Comparison of ENCODE assay signal across 14 cellular contexts in the genomic region with DNA sequence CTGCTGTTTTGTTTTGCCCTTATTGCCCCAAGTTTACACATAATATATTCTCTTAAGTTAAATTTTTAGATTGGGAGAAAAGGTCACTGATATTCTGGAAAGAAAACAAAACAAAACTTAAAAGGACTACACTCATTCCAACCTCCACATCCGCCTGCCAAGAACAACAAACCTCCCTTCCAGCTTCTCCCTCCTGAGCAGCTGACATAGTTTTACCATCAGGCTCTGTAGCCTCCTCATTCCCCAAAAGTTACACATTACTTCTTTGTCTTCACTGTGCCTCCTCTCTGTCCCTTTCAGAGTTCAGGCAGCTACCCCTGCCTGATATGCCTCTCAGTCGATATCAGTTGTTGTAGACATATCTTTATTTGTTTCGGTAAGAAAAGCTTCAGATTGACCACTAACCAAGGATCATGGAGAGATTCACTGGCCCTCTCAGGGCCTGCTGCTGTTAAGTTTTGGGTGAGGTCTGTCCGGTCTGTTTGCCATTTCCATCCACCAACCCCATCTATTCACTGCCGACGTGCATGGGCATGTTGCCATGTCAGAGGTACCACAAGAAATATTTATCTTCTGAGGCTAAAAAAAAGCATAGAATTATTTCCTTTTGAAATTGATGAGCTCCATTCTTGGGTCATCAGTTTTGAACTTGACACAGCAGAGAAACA.
DNase-seq lines count a peak whose midpoint lies in the region; ATAC-seq and TF ChIP-seq lines count a peak whose summit lies in the region.
"Had no signal": no experiment of that assay in that cellular context is flagged by ENCODE, and none has a peak within 500 bp of the region (broad histone marks: within the 10 kb centered on the region; RNA-seq: fewer than 3 reads in every experiment).

No MANE protein-coding gene starts in this region.

- H3K36me3 Mint-ChIP-seq in CD14-positive monocyte: peaks cover 0 to 2% of the 10 kb centered on the region in 2 donors

- H3K27me3 Mint-ChIP-seq in CD14-positive monocyte (ENCODE audit: low read depth in 3 of 3): no peaks in the 10 kb centered on the region
- H3K27me3 Mint-ChIP-seq: activated CD4-positive, alpha-beta memory T cell treated with anti-CD3 and anti-CD28 coated beads, Interleukin-2, amount 10 ng/mL, durations not matched to agents 7 days and 5 days had no signal

- H3K36me3 ChIP-seq in adrenal gland (replicated peaks in 1 of 2): no peaks in the 10 kb centered on the region

- H3K27ac ChIP-seq in adrenal gland: peak overlapping the region in 3 of 5 donors; percentile 11 to 61 (median 36)

- H3K4me3 ChIP-seq in adrenal gland: no peak overlapping the region
- H3K4me3 ChIP-seq: smooth muscle cell had no signal

- intact Hi-C loops in CD14-positive monocyte (cut with micrococcal nuclease) (no loop called here), adrenal gland (cut with DNase I) (no loop called here)

- peak; percentile 76 for ATAC-seq in omental fat pad (ENCODE audit: low FRiP score)
- ATAC-seq in HG03095 (IDR thresholded peaks at IDR 0.05; ENCODE audit: unreplicated experiment): no peak
- no peak for ATAC-seq in HG03521 (IDR thresholded peaks at IDR 0.05; ENCODE audit: unreplicated experiment)
- ATAC-seq: T-helper 17 cell had no signal

- H3K4me1 ChIP-seq in adrenal gland (replicated peaks in 1 of 2): peaks cover 0 to 37% of the 10 kb centered on the region in 2 donors

- H3K4me1 Mint-ChIP-seq in CD14-positive monocyte: peaks cover 61% of the 10 kb centered on the region
- H3K4me1 Mint-ChIP-seq: activated CD4-positive, alpha-beta memory T cell treated with anti-CD3 and anti-CD28 coated beads, Interleukin-2, amount 10 ng/mL, durations not matched to agents 7 days and 5 days had no signal

- no peak for TF ChIP-seq POLR2A in adrenal gland (IDR thresholded peaks at IDR 0.05)
- TF ChIP-seq POLR2A in erythroblast (IDR thresholded peaks at IDR 0.05; ENCODE audit: low read length): no peak

- H3K4me3 Mint-ChIP-seq in CD14-positive monocyte: no peak overlapping the region
- H3K4me3 Mint-ChIP-seq: activated CD4-positive, alpha-beta memory T cell treated with anti-CD3 and anti-CD28 coated beads, Interleukin-2, amount 10 ng/mL, durations not matched to agents 7 days and 5 days; T-helper 17 cell had no signal

- H3K9me3 ChIP-seq in adrenal gland (replicated peaks in 1 of 3): peaks cover 0 to 7% (median 0%) of the 10 kb centered on the region in 3 donors

- WGBS in adrenal gland, 4 donors: 54 to 63% (median 57%) methylated on average over 6 of the region's 6 CpGs

- no peak for TF ChIP-seq CTCF in CD14-positive monocyte (IDR thresholded peaks at IDR 0.05)
- TF ChIP-seq CTCF in adrenal gland (IDR thresholded peaks at IDR 0.05): no peak
- TF ChIP-seq CTCF in omental fat pad (IDR thresholded peaks at IDR 0.05): no peak

- H3K27ac Mint-ChIP-seq in CD14-positive monocyte: peak overlapping the region in 6 of 7 donors; percentile 0 to 77 (median 14)
- H3K27ac Mint-ChIP-seq: activated CD4-positive, alpha-beta memory T cell treated with anti-CD3 and anti-CD28 coated beads, Interleukin-2, amount 10 ng/mL, durations not matched to agents 7 days and 5 days; T-helper 17 cell had no signal

- peaks cover 0 to 3% (median 2%) of the 10 kb centered on the region in 7 donors for H3K9me3 Mint-ChIP-seq in CD14-positive monocyte
- H3K9me3 Mint-ChIP-seq: activated CD4-positive, alpha-beta memory T cell treated with anti-CD3 and anti-CD28 coated beads, Interleukin-2, amount 10 ng/mL, durations not matched to agents 7 days and 5 days had no signal

- H3K27me3 ChIP-seq in adrenal gland: no peaks in the 10 kb centered on the region

- DNase-seq in CD14-positive monocyte (ENCODE audit: low spot score) (no peak), adrenal gland (peak in 4 of 7 donors; percentile 26 to 51 (median 42)), glomerular visceral epithelial cell (ENCODE audit: extremely low spot score) (peak; percentile 23), omental fat pad (ENCODE audit: low spot score) (no peak), erythroblast (lab: John Stamatoyannopoulos, UW) (no peak)
- DNase-seq in stimulated activated CD4-positive, alpha-beta T cell treated with anti-CD3 and anti-CD28 coated beads, Interleukin-4, amount 100 ng/mL, for 1 hour: no peak
- DNase-seq: activated CD4-positive, alpha-beta memory T cell treated with anti-CD3 and anti-CD28 coated beads, Interleukin-2, amount 10 ng/mL, durations not matched to agents 7 days and 5 days; activated naive CD4-positive, alpha-beta T cell; DND-41; head of caudate nucleus; T-helper 17 cell had no signal

Comparison
In these comparisons a context has a peak if more than half of its experiments do, and no peak if none do; other contexts are left out.
1. DNase-seq: peak in adrenal gland (4 of 7) and glomerular visceral epithelial cell (single experiment); none in CD14-positive monocyte (single experiment), omental fat pad (single experiment), erythroblast (0 of 2) and stimulated activated CD4-positive, alpha-beta T cell treated with anti-CD3 and anti-CD28 coated beads, Interleukin-4, amount 100 ng/mL, for 1 hour (single experiment).